14 cellular contexts compared by ENCODE assay signal in the genomic region with DNA sequence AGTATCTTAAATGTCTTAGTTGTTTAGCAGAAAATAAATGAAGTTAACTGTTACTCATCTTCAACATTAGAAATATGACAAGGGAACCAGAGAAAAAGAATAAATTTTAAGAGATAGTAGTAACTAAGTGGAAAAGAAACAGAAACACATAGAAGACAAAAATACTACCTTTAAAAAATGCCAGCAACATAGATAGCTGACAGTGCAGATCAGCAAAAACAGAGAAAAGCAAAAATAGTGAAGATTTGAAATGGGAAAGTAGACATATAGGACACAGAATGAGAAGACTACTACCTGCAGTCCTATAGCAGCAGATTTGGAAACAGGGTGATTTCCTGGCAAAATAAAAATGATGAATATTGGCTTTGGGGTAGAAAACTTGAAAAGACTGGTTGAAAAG. TPM values are rescaled to one million over a fixed set of nuclear protein-coding genes. Genes with fewer than 3 reads are reported as not detected.
DNase-seq lines count a peak whose midpoint lies in the region; ATAC-seq, FAIRE-seq and TF ChIP-seq lines count a peak whose summit lies in the region.
"Had no signal": no experiment of that assay in that cellular context is flagged by ENCODE, and none has a peak within 500 bp of the region (broad histone marks: within the 10 kb centered on the region; RNA-seq: fewer than 3 reads in every experiment).

No MANE protein-coding gene starts in this region.

- intact Hi-C loops in CD8-positive, alpha-beta T cell (cut with DNase I, micrococcal nuclease) = loop anchor here in 1 of 2 experiments (5.0 kb wide), 1 partner anchor 34 kb away; no protein-coding TSS in a partner anchor

- no peak for DNase-seq in activated naive CD4-positive, alpha-beta T cell treated with anti-CD3 and anti-CD28 coated beads, Interleukin-2, amount 10 ng/mL, durations not matched to agents 7 days and 5 days
- DNase-seq in CD8-positive, alpha-beta T cell = no peak
- DNase-seq in T-helper 17 cell = no peak
- no peak for DNase-seq in small intestine
- DNase-seq in GOT3 (lab: John Stamatoyannopoulos, UW) = no peak
- no peak for DNase-seq in right atrium auricular region (ENCODE audit: low spot score)
- DNase-seq: C1 segment of cervical spinal cord; CD4-positive, alpha-beta T cell; COR-L47; HCEC 1CT had no signal

- peaks cover 18% of the 10 kb centered on the region for H3K36me3 Mint-ChIP-seq in activated naive CD4-positive, alpha-beta T cell treated with anti-CD3 and anti-CD28 coated beads, Interleukin-2, amount 50 U/mL, for 24 hours
- peaks cover 40% of the 10 kb centered on the region for H3K36me3 Mint-ChIP-seq in activated naive CD4-positive, alpha-beta T cell treated with anti-CD3 and anti-CD28 coated beads, Interleukin-2, amount 10 ng/mL, durations not matched to agents 7 days and 5 days
- peaks cover 63% of the 10 kb centered on the region for H3K36me3 Mint-ChIP-seq in CD8-positive, alpha-beta T cell
- H3K36me3 Mint-ChIP-seq in T-helper 17 cell (ENCODE audit: low read depth) = peaks cover 10% of the 10 kb centered on the region

- H3K9me3 ChIP-seq in CD8-positive, alpha-beta T cell (ENCODE audit: low read length) = no peaks in the 10 kb centered on the region
- H3K9me3 ChIP-seq in T-helper 17 cell (ENCODE audit: control insufficient read depth, low read length, poor library complexity, severe bottlenecking) (no peaks in the 10 kb centered on the region), small intestine (ENCODE audit: control insufficient read depth, low read depth) (no peaks in the 10 kb centered on the region), right atrium auricular region (no peaks in the 10 kb centered on the region)

- TF ChIP-seq CTCF in CD8-positive, alpha-beta T cell (IDR thresholded peaks at IDR 0.05) = no peak
- no peak for TF ChIP-seq CTCF in right atrium auricular region (IDR thresholded peaks at IDR 0.05)

- H3K27ac Mint-ChIP-seq in activated naive CD4-positive, alpha-beta T cell treated with anti-CD3 and anti-CD28 coated beads, Interleukin-2, amount 50 U/mL, for 24 hours = peak overlapping the region; percentile 2
- no peak overlapping the region for H3K27ac Mint-ChIP-seq in activated naive CD4-positive, alpha-beta T cell treated with anti-CD3 and anti-CD28 coated beads, Interleukin-2, amount 10 ng/mL, durations not matched to agents 7 days and 5 days
- peak overlapping the region; percentile 16 for H3K27ac Mint-ChIP-seq in CD8-positive, alpha-beta T cell
- peak overlapping the region; percentile 9 for H3K27ac Mint-ChIP-seq in T-helper 17 cell
- H3K27ac Mint-ChIP-seq: B cell; CD4-positive, alpha-beta T cell; IgD-negative memory B cell had no signal

- ATAC-seq in CD8-positive, alpha-beta T cell = no peak
- ATAC-seq in T-helper 17 cell (no peak), HG03280 (IDR thresholded peaks at IDR 0.05; ENCODE audit: unreplicated experiment) (no peak)

- no peaks in the 10 kb centered on the region for H3K27me3 Mint-ChIP-seq in activated naive CD4-positive, alpha-beta T cell treated with anti-CD3 and anti-CD28 coated beads, Interleukin-2, amount 50 U/mL, for 24 hours
- H3K27me3 Mint-ChIP-seq in activated naive CD4-positive, alpha-beta T cell treated with anti-CD3 and anti-CD28 coated beads, Interleukin-2, amount 10 ng/mL, durations not matched to agents 7 days and 5 days = no peaks in the 10 kb centered on the region
- no peaks in the 10 kb centered on the region for H3K27me3 Mint-ChIP-seq in CD8-positive, alpha-beta T cell (ENCODE audit: low read depth)
- no peaks in the 10 kb centered on the region for H3K27me3 Mint-ChIP-seq in T-helper 17 cell
- H3K27me3 Mint-ChIP-seq: B cell; CD4-positive, alpha-beta T cell; IgD-negative memory B cell had no signal

- no peaks in the 10 kb centered on the region for H3K4me1 Mint-ChIP-seq in activated naive CD4-positive, alpha-beta T cell treated with anti-CD3 and anti-CD28 coated beads, Interleukin-2, amount 50 U/mL, for 24 hours
- H3K4me1 Mint-ChIP-seq in activated naive CD4-positive, alpha-beta T cell treated with anti-CD3 and anti-CD28 coated beads, Interleukin-2, amount 10 ng/mL, durations not matched to agents 7 days and 5 days = no peaks in the 10 kb centered on the region
- H3K4me1 Mint-ChIP-seq in CD8-positive, alpha-beta T cell (ENCODE audit: low read depth) = no peaks in the 10 kb centered on the region
- H3K4me1 Mint-ChIP-seq in T-helper 17 cell = peaks cover 7% of the 10 kb centered on the region
- H3K4me1 Mint-ChIP-seq: B cell, IgD-negative memory B cell had no signal

- no peaks in the 10 kb centered on the region for H3K4me1 ChIP-seq in CD8-positive, alpha-beta T cell (ENCODE audit: insufficient read depth, low read length)
- no peaks in the 10 kb centered on the region for H3K4me1 ChIP-seq in small intestine (ENCODE audit: control insufficient read depth in 2 of 2, insufficient read depth in 1 of 2, low read depth in 1 of 2, low read length in 1 of 2)
- H3K4me1 ChIP-seq in right atrium auricular region = no peaks in the 10 kb centered on the region

- H3K27me3 ChIP-seq in CD8-positive, alpha-beta T cell (ENCODE audit: insufficient read depth, low read length) = no peaks in the 10 kb centered on the region
- H3K27me3 ChIP-seq in small intestine (ENCODE audit: control insufficient read depth in 2 of 2, insufficient read depth in 2 of 2, low read length in 2 of 2) (no peaks in the 10 kb centered on the region), right atrium auricular region (no peaks in the 10 kb centered on the region)

- POLR2A ChIA-PET in CD8-positive, alpha-beta T cell (lab: Charles Lee) = no interaction called here

- no peak overlapping the region for H3K27ac ChIP-seq in CD8-positive, alpha-beta T cell (ENCODE audit: low read depth, low read length)
- no peak overlapping the region for H3K27ac ChIP-seq in small intestine (ENCODE audit: low read depth in 1 of 2, low read length in 1 of 2)
- H3K27ac ChIP-seq in right atrium auricular region = no peak overlapping the region

- peak; percentile 82 for FAIRE-seq in small intestine (lab: Jason Lieb, UNC)

- H3K9me3 Mint-ChIP-seq in activated naive CD4-positive, alpha-beta T cell treated with anti-CD3 and anti-CD28 coated beads, Interleukin-2, amount 50 U/mL, for 24 hours = no peaks in the 10 kb centered on the region
- no peaks in the 10 kb centered on the region for H3K9me3 Mint-ChIP-seq in activated naive CD4-positive, alpha-beta T cell treated with anti-CD3 and anti-CD28 coated beads, Interleukin-2, amount 10 ng/mL, durations not matched to agents 7 days and 5 days
- H3K9me3 Mint-ChIP-seq in CD8-positive, alpha-beta T cell = no peaks in the 10 kb centered on the region
- H3K9me3 Mint-ChIP-seq: CD4-positive, alpha-beta T cell; IgD-negative memory B cell had no signal

- CTCF ChIA-PET in activated naive CD4-positive, alpha-beta T cell treated with anti-CD3 and anti-CD28 coated beads, Interleukin-2, amount 10 ng/mL, durations not matched to agents 7 days and 5 days (lab: Charles Lee) = no interaction called here
- CTCF ChIA-PET in CD8-positive, alpha-beta T cell (lab: Charles Lee) = no interaction called here

- no peak overlapping the region for H3K4me3 ChIP-seq in CD8-positive, alpha-beta T cell (ENCODE audit: low read depth, low read length)
- no peak overlapping the region for H3K4me3 ChIP-seq in small intestine (ENCODE audit: low read depth in 1 of 2, low read length in 2 of 2)
- H3K4me3 ChIP-seq in right atrium auricular region = no peak overlapping the region

- peaks cover 21% of the 10 kb centered on the region for H3K36me3 ChIP-seq in CD8-positive, alpha-beta T cell (ENCODE audit: insufficient read depth, low read length)
- peaks cover 7 to 9% of the 10 kb centered on the region in 2 donors for H3K36me3 ChIP-seq in small intestine (ENCODE audit: control insufficient read depth in 2 of 2, insufficient read depth in 2 of 2, low read length in 2 of 2)
- H3K36me3 ChIP-seq in right atrium auricular region = peaks cover 36% of the 10 kb centered on the region

- no peak overlapping the region for H3K4me3 Mint-ChIP-seq in activated naive CD4-positive, alpha-beta T cell treated with anti-CD3 and anti-CD28 coated beads, Interleukin-2, amount 50 U/mL, for 24 hours
- no peak overlapping the region for H3K4me3 Mint-ChIP-seq in activated naive CD4-positive, alpha-beta T cell treated with anti-CD3 and anti-CD28 coated beads, Interleukin-2, amount 10 ng/mL, durations not matched to agents 7 days and 5 days
- H3K4me3 Mint-ChIP-seq in CD8-positive, alpha-beta T cell = no peak overlapping the region
- no peak overlapping the region for H3K4me3 Mint-ChIP-seq in T-helper 17 cell
- H3K4me3 Mint-ChIP-seq: B cell; CD4-positive, alpha-beta T cell; IgD-negative memory B cell had no signal

RNA-seq across cellular contexts. Expression of a gene that starts 48.5 kb away (rescaled TPM):
- total RNA-seq in CD8-positive, alpha-beta T cell = 10 to 100 TPM; 48.3 to 52.8 TPM
- total RNA-seq in T-helper 17 cell (10 to 100 TPM; 28.9 to 36.3 TPM), right atrium auricular region (10 to 100 TPM; 17.2 to 18.5 TPM)
- polyA plus RNA-seq in small intestine = 1 to 10 TPM; 5.9 to 7.8 (median 7.8) TPM
